In the genomic region with DNA sequence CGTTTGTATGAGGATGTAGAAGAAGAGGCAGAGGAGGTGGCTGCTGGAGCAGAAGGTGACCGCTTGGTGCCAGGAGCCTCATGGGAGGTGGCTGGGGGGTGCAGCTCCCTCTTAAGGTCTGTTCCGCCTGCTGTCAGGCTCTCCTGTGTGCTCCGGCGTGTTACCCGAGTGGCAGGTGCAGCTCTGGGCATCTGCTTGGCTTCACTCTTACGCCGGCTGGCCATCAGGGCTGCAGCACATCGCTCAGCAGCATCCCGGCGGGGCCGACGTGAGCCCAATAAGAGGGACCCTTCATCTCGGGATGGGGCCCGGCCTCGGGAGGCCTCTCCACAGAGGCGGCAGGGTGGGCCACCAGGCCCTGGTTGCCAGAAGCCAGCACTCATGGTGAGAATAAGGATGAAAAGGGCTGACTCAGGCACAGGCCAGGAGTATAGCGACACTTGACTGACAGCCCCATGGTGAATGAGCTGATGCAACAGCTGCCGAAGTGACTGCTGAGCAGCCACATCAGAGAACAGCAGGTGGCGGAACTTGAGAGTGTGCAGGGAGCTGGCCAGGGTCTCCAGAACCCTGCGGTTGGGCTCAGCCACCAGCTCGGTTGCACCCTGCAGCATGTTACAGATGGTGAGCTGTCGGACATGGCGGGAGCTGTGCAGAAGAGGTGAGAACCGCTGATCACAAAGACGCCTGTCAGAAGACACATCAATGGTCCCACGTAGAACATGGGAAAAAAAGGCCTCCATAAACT, we compare ENCODE assay signal across 10 cellular contexts. TPM values are rescaled to one million over a fixed set of nuclear protein-coding genes. Genes with fewer than 3 reads are reported as not detected.
A peak's percentile ranks its signal among the peaks of the same experiment; 100 is the strongest.
DNase-seq lines count a peak whose midpoint lies in the region; ATAC-seq, FAIRE-seq and TF ChIP-seq lines count a peak whose summit lies in the region.
"Had no signal": no experiment of that assay in that cellular context is flagged by ENCODE, and none has a peak within 500 bp of the region (broad histone marks: within the 10 kb centered on the region; RNA-seq: fewer than 3 reads in every experiment).

No MANE protein-coding gene starts in this region.

- H3K4me2 ChIP-seq in BLaER1 = no peak overlapping the region
- H3K4me2 ChIP-seq in HepG2 (ENCODE audit: low read depth, low read length) = no peak overlapping the region
- H3K4me2 ChIP-seq: KMS-11 had no signal

- H3K9me3 ChIP-seq in BLaER1 = no peaks in the 10 kb centered on the region
- H3K9me3 ChIP-seq in HepG2 (ENCODE audit: low read length) = no peaks in the 10 kb centered on the region

- POLR2A ChIA-PET in activated CD8-positive, alpha-beta T cell treated with anti-CD3 and anti-CD28 coated beads, Interleukin-2, amount 10 ng/mL, durations not matched to agents 7 days and 5 days (lab: Charles Lee) = interaction anchor here (0.8 to 2.4 kb wide), 5 partner anchors 9 to 18 kb away, joined by 3 to 19 read pairs (median 9); partner anchors contain the start of genes LRRC41 and UQCRH
- POLR2A ChIA-PET in HepG2 (lab: Yijun Ruan, JAX) = no interaction called here

- H3K79me2 ChIP-seq in HepG2 (ENCODE audit: insufficient read depth, low read length) = no peaks in the 10 kb centered on the region

- in situ Hi-C loops in HepG2 (cut with HindIII; ENCODE audit: extremely low pct_ligation_motif_present, low pct_unique_long_range_greater_than_20kb) = no loop called here

- FAIRE-seq in HepG2 (lab: Jason Lieb, UNC) = no peak
- FAIRE-seq: colon had no signal

- peaks cover 46% of the 10 kb centered on the region for H4K20me1 ChIP-seq in BLaER1
- H4K20me1 ChIP-seq in HepG2 (ENCODE audit: insufficient read depth, low read length) = no peaks in the 10 kb centered on the region; the same call in 1 of the 2 replicates

- WGBS in HepG2 (ENCODE audit: low lambda C conversion rate) = 95% methylated on average over 21 of the region's 27 CpGs

- no peak for TF ChIP-seq CTCF in HepG2 (CRISPR knock-in tag; IDR thresholded peaks at IDR 0.05)

- H3K4me1 ChIP-seq in BLaER1 (no peaks in the 10 kb centered on the region), HepG2 (ENCODE audit: insufficient read depth, low read length) (no peaks in the 10 kb centered on the region)

- no peaks in the 10 kb centered on the region for H3K9me3 Mint-ChIP-seq in activated CD8-positive, alpha-beta T cell treated with anti-CD3 and anti-CD28 coated beads, Interleukin-2, amount 10 ng/mL, durations not matched to agents 7 days and 5 days (ENCODE audit: insufficient read depth)

- no peak overlapping the region for H2AFZ ChIP-seq in HepG2 (ENCODE audit: low read length)

- TF ChIP-seq EP300 in HepG2 (IDR thresholded peaks at IDR 0.05; ENCODE audit: low read depth in 2 of 2, low read length in 2 of 2) (no peak), HepG2 (CRISPR knock-in tag; IDR thresholded peaks at IDR 0.05; ENCODE audit: borderline replicate concordance) (no peak)

- intact Hi-C loops in HepG2 (cut with micrococcal nuclease; ENCODE audit: unreplicated experiment) = no loop called here

- TF ChIP-seq RAD21 in HepG2 (CRISPR knock-in tag; IDR thresholded peaks at IDR 0.05) = no peak

- 0 out of 2 replicates have a peak overlapping the region, but pooled peaks have one; percentile 26 for H3K27ac ChIP-seq in BLaER1
- no peak overlapping the region for H3K27ac ChIP-seq in HepG2 (ENCODE audit: extremely low read length, insufficient read depth, low read length)
- H3K27ac ChIP-seq: KMS-11 had no signal

- H3K27me3 ChIP-seq in BLaER1 (no peaks in the 10 kb centered on the region), HepG2 (ENCODE audit: control insufficient read depth in 1 of 2, insufficient read depth in 2 of 2, low read length in 2 of 2) (no peaks in the 10 kb centered on the region)

- H3K9ac ChIP-seq in BLaER1 (no peak overlapping the region), HepG2 (ENCODE audit: insufficient read depth, low read depth, low read length) (no peak overlapping the region)
- H3K9ac ChIP-seq: KMS-11 had no signal

- H3K4me3 Mint-ChIP-seq in activated CD8-positive, alpha-beta T cell treated with anti-CD3 and anti-CD28 coated beads, Interleukin-2, amount 10 ng/mL, durations not matched to agents 7 days and 5 days = no peak overlapping the region

- peak overlapping the region; percentile 79 for H3K27ac Mint-ChIP-seq in activated CD8-positive, alpha-beta T cell treated with anti-CD3 and anti-CD28 coated beads, Interleukin-2, amount 10 ng/mL, durations not matched to agents 7 days and 5 days

- CTCF ChIA-PET in activated CD8-positive, alpha-beta T cell treated with anti-CD3 and anti-CD28 coated beads, Interleukin-2, amount 10 ng/mL, durations not matched to agents 7 days and 5 days (lab: Charles Lee) = interaction anchor here (0.6 to 2.1 kb wide), 5 partner anchors 8 to 62 kb away, joined by 3 to 11 read pairs (median 6); partner anchors contain the start of gene NSUN4
- CTCF ChIA-PET in HepG2 (lab: Yijun Ruan, JAX; ENCODE audit: low intra/inter-chr PET ratio, low total read pairs) = no interaction called here

- peaks cover 55% of the 10 kb centered on the region for H3K36me3 Mint-ChIP-seq in activated CD8-positive, alpha-beta T cell treated with anti-CD3 and anti-CD28 coated beads, Interleukin-2, amount 10 ng/mL, durations not matched to agents 7 days and 5 days (ENCODE audit: low read depth)

- H3K27me3 Mint-ChIP-seq in activated CD8-positive, alpha-beta T cell treated with anti-CD3 and anti-CD28 coated beads, Interleukin-2, amount 10 ng/mL, durations not matched to agents 7 days and 5 days (ENCODE audit: low read depth) = no peaks in the 10 kb centered on the region

- H3K36me3 ChIP-seq in BLaER1 (peaks cover 98% of the 10 kb centered on the region), HepG2 (replicated peaks in 1 of 2; ENCODE audit: control insufficient read depth in 1 of 2, insufficient read depth in 2 of 2, low read length in 2 of 2) (peaks cover 19 to 38% of the 10 kb centered on the region in 2 experiments)

- ATAC-seq in activated CD8-positive, alpha-beta T cell treated with anti-CD3 and anti-CD28 coated beads, Interleukin-2, amount 10 ng/mL, durations not matched to agents 7 days and 5 days = peak; percentile 82
- ATAC-seq in HepG2 (peak; percentile 44), HG02973 (IDR thresholded peaks at IDR 0.05; ENCODE audit: unreplicated experiment) (no peak), GM19035 (IDR thresholded peaks at IDR 0.05; ENCODE audit: unreplicated experiment) (no peak)

- 0 out of 4 replicates have a peak, but pooled peaks of 1 of the 2 experiments have one; percentile 17 for TF ChIP-seq POLR2A in HepG2 (IDR thresholded peaks at IDR 0.05; ENCODE audit: insufficient read depth in 1 of 2, low read depth in 2 of 2, low read length in 2 of 2)

- no TSS peak for BruUV-seq in HepG2 (replicated peaks; lab: Mats Ljungman, UMichigan)

- H3K4me3 ChIP-seq in BLaER1 (no peak overlapping the region), HepG2 (replicated peaks in 1 of 3; ENCODE audit: insufficient read depth in 1 of 3, low read depth in 2 of 3, low read length in 3 of 3) (no peak overlapping the region)

- H3K4me1 Mint-ChIP-seq in activated CD8-positive, alpha-beta T cell treated with anti-CD3 and anti-CD28 coated beads, Interleukin-2, amount 10 ng/mL, durations not matched to agents 7 days and 5 days (ENCODE audit: low read depth) = peaks cover 32% of the 10 kb centered on the region

- DNase-seq in NCI-H1417 treated with DMSO at 0.1 percent for 48 hours (lab: John Stamatoyannopoulos, UW) (peak; percentile 15), HepG2 (ENCODE audit: low spot score) (no peak), SW 1271 (lab: John Stamatoyannopoulos, UW) (no peak), hepatic stellate cell (ENCODE audit: low spot score) (no peak)
- peak; percentile 66 for DNase-seq in activated CD8-positive, alpha-beta T cell treated with anti-CD3 and anti-CD28 coated beads, Interleukin-2, amount 10 ng/mL, durations not matched to agents 7 days and 5 days

RNA-seq across cellular contexts. Expression of gene LRRC41, which starts 17.5 kb away (rescaled TPM):
- 10 to 100 TPM; 32.6 to 33.9 TPM for total RNA-seq in activated CD8-positive, alpha-beta T cell treated with anti-CD3 and anti-CD28 coated beads, Interleukin-2, amount 10 ng/mL, durations not matched to agents 7 days and 5 days
- total RNA-seq in HepG2 (2016; rRNA removed; fragmentation: Illumina TruSeq; extraction: Trizol) = 51.9 and 53.6 TPM in 2 replicates
- 8.7 and 10.1 TPM in 2 replicates for total RNA-seq in HepG2 (2016; cell fraction: cytosol; rRNA removed; fragmentation: Illumina TruSeq; extraction: Trizol; ENCODE audit: low read depth)
- 44.9 and 54.0 TPM in 2 replicates for total RNA-seq in HepG2 (2016; cell fraction: insoluble cytoplasmic fraction; rRNA removed; fragmentation: Illumina TruSeq; extraction: Trizol)
- 22.7 and 23.9 TPM in 2 replicates for total RNA-seq in HepG2 (2016; cell fraction: membrane; rRNA removed; fragmentation: Illumina TruSeq; extraction: Trizol)
- 37.9 and 43.3 TPM in 2 replicates for total RNA-seq in HepG2 (2016; cell fraction: nucleus; rRNA removed; fragmentation: Illumina TruSeq; extraction: Trizol)
- polyA plus RNA-seq in HepG2 (2011; rRNA removed) = 48.1 and 64.1 TPM in 2 replicates
- polyA plus RNA-seq in HepG2 (2011; cell fraction: cytosol; rRNA removed) = 44.5 and 50.8 TPM in 2 replicates
- polyA plus RNA-seq in HepG2 (2011; cell fraction: nucleus; rRNA removed) = 63.0 and 69.0 TPM in 2 replicates
- 28.1 and 28.9 TPM in 2 replicates for polyA plus RNA-seq in HepG2 (2012)
- polyA plus RNA-seq in HepG2 (2016; cell fraction: cytosol; fragmentation: Illumina TruSeq; extraction: Trizol; ENCODE audit: low read depth) = 5.9 and 6.3 TPM in 2 replicates
- polyA plus RNA-seq in HepG2 (2016; cell fraction: insoluble cytoplasmic fraction; fragmentation: Illumina TruSeq; extraction: Trizol; ENCODE audit: low read depth) = 40.8 and 53.0 TPM in 2 replicates
- polyA plus RNA-seq in HepG2 (2016; cell fraction: membrane; fragmentation: Illumina TruSeq; extraction: Trizol; ENCODE audit: low read depth) = 13.1 and 15.2 TPM in 2 replicates
- 60.2 and 64.7 TPM in 2 replicates for polyA plus RNA-seq in HepG2 (2016; cell fraction: nucleus; fragmentation: Illumina TruSeq; extraction: Trizol; ENCODE audit: insufficient read depth, low read depth)
- polyA minus RNA-seq in HepG2 (2011; rRNA and poly(A)+ RNA removed; ENCODE audit: low replicate concordance) = 54.6 and 133 TPM in 2 replicates
- polyA minus RNA-seq in HepG2 (2011; cell fraction: cytosol; rRNA and poly(A)+ RNA removed) = 44.0 and 45.3 TPM in 2 replicates
- 36.3 and 42.6 TPM in 2 replicates for polyA minus RNA-seq in HepG2 (2011; cell fraction: nucleus; rRNA and poly(A)+ RNA removed)

RNA-seq across cellular contexts. Expression of gene UQCRH, which starts 17.6 kb away (rescaled TPM):
- 100 to 1,000 TPM; 333 to 343 TPM for total RNA-seq in activated CD8-positive, alpha-beta T cell treated with anti-CD3 and anti-CD28 coated beads, Interleukin-2, amount 10 ng/mL, durations not matched to agents 7 days and 5 days
- total RNA-seq in HepG2 (2016; rRNA removed; fragmentation: Illumina TruSeq; extraction: Trizol) = 556 and 776 TPM in 2 replicates
- total RNA-seq in HepG2 (2016; cell fraction: cytosol; rRNA removed; fragmentation: Illumina TruSeq; extraction: Trizol; ENCODE audit: low read depth) = 326 and 342 TPM in 2 replicates
- total RNA-seq in HepG2 (2016; cell fraction: insoluble cytoplasmic fraction; rRNA removed; fragmentation: Illumina TruSeq; extraction: Trizol) = 557 and 814 TPM in 2 replicates
- 684 and 739 TPM in 2 replicates for total RNA-seq in HepG2 (2016; cell fraction: membrane; rRNA removed; fragmentation: Illumina TruSeq; extraction: Trizol)
- 202 and 207 TPM in 2 replicates for total RNA-seq in HepG2 (2016; cell fraction: nucleus; rRNA removed; fragmentation: Illumina TruSeq; extraction: Trizol)
- 389 and 548 TPM in 2 replicates for polyA plus RNA-seq in HepG2 (2011; rRNA removed)
- 498 and 858 TPM in 2 replicates for polyA plus RNA-seq in HepG2 (2011; cell fraction: cytosol; rRNA removed)
- polyA plus RNA-seq in HepG2 (2011; cell fraction: nucleus; rRNA removed) = 97.1 and 129 TPM in 2 replicates
- 542 and 600 TPM in 2 replicates for polyA plus RNA-seq in HepG2 (2012)
- 372 and 389 TPM in 2 replicates for polyA plus RNA-seq in HepG2 (2016; cell fraction: cytosol; fragmentation: Illumina TruSeq; extraction: Trizol; ENCODE audit: low read depth)
- 673 and 752 TPM in 2 replicates for polyA plus RNA-seq in HepG2 (2016; cell fraction: insoluble cytoplasmic fraction; fragmentation: Illumina TruSeq; extraction: Trizol; ENCODE audit: low read depth)
- polyA plus RNA-seq in HepG2 (2016; cell fraction: membrane; fragmentation: Illumina TruSeq; extraction: Trizol; ENCODE audit: low read depth) = 615 and 634 TPM in 2 replicates
- 308 and 323 TPM in 2 replicates for polyA plus RNA-seq in HepG2 (2016; cell fraction: nucleus; fragmentation: Illumina TruSeq; extraction: Trizol; ENCODE audit: insufficient read depth, low read depth)
- polyA minus RNA-seq in HepG2 (2011; rRNA and poly(A)+ RNA removed; ENCODE audit: low replicate concordance) = 40.3 and 86.2 TPM in 2 replicates
- 75.1 and 87.3 TPM in 2 replicates for polyA minus RNA-seq in HepG2 (2011; cell fraction: cytosol; rRNA and poly(A)+ RNA removed)
- polyA minus RNA-seq in HepG2 (2011; cell fraction: nucleus; rRNA and poly(A)+ RNA removed) = 50.6 and 82.3 TPM in 2 replicates

RNA-seq across cellular contexts. Expression of gene RAD54L, which starts 38.3 kb away (rescaled TPM):
- 10 to 100 TPM; 59.3 to 63.9 TPM for total RNA-seq in activated CD8-positive, alpha-beta T cell treated with anti-CD3 and anti-CD28 coated beads, Interleukin-2, amount 10 ng/mL, durations not matched to agents 7 days and 5 days
- total RNA-seq in HepG2 (2016; rRNA removed; fragmentation: Illumina TruSeq; extraction: Trizol) = 30.0 and 30.1 TPM in 2 replicates
- 6.0 and 6.4 TPM in 2 replicates for total RNA-seq in HepG2 (2016; cell fraction: cytosol; rRNA removed; fragmentation: Illumina TruSeq; extraction: Trizol; ENCODE audit: low read depth)
- total RNA-seq in HepG2 (2016; cell fraction: insoluble cytoplasmic fraction; rRNA removed; fragmentation: Illumina TruSeq; extraction: Trizol) = 25.4 and 26.8 TPM in 2 replicates
- 16.3 and 17.5 TPM in 2 replicates for total RNA-seq in HepG2 (2016; cell fraction: membrane; rRNA removed; fragmentation: Illumina TruSeq; extraction: Trizol)
- total RNA-seq in HepG2 (2016; cell fraction: nucleus; rRNA removed; fragmentation: Illumina TruSeq; extraction: Trizol) = 30.2 and 34.5 TPM in 2 replicates
- 8.1 and 10.2 TPM in 2 replicates for polyA plus RNA-seq in HepG2 (2011; rRNA removed)
- 3.9 and 7.1 TPM in 2 replicates for polyA plus RNA-seq in HepG2 (2011; cell fraction: cytosol; rRNA removed)
- 30.4 and 45.7 TPM in 2 replicates for polyA plus RNA-seq in HepG2 (2011; cell fraction: nucleus; rRNA removed)
- polyA plus RNA-seq in HepG2 (2012) = 4.8 and 8.9 TPM in 2 replicates
- polyA plus RNA-seq in HepG2 (2016; cell fraction: cytosol; fragmentation: Illumina TruSeq; extraction: Trizol; ENCODE audit: low read depth) = 3.8 TPM in 2 replicates
- polyA plus RNA-seq in HepG2 (2016; cell fraction: insoluble cytoplasmic fraction; fragmentation: Illumina TruSeq; extraction: Trizol; ENCODE audit: low read depth) = 26.5 and 31.7 TPM in 2 replicates
- 6.5 and 9.4 TPM in 2 replicates for polyA plus RNA-seq in HepG2 (2016; cell fraction: membrane; fragmentation: Illumina TruSeq; extraction: Trizol; ENCODE audit: low read depth)
- polyA plus RNA-seq in HepG2 (2016; cell fraction: nucleus; fragmentation: Illumina TruSeq; extraction: Trizol; ENCODE audit: insufficient read depth, low read depth) = 84.2 and 90.7 TPM in 2 replicates
- 10.8 and 28.0 TPM in 2 replicates for polyA minus RNA-seq in HepG2 (2011; rRNA and poly(A)+ RNA removed; ENCODE audit: low replicate concordance)
- 5.3 and 6.1 TPM in 2 replicates for polyA minus RNA-seq in HepG2 (2011; cell fraction: cytosol; rRNA and poly(A)+ RNA removed)
- 8.3 and 15.1 TPM in 2 replicates for polyA minus RNA-seq in HepG2 (2011; cell fraction: nucleus; rRNA and poly(A)+ RNA removed)

RNA-seq across cellular contexts. Expression of gene NSUN4, which starts 54.7 kb away (rescaled TPM):
- total RNA-seq in activated CD8-positive, alpha-beta T cell treated with anti-CD3 and anti-CD28 coated beads, Interleukin-2, amount 10 ng/mL, durations not matched to agents 7 days and 5 days = 10 to 100 TPM; 22.3 to 22.5 TPM
- total RNA-seq in HepG2 (2016; rRNA removed; fragmentation: Illumina TruSeq; extraction: Trizol) = 23.5 and 27.1 TPM in 2 replicates
- total RNA-seq in HepG2 (2016; cell fraction: cytosol; rRNA removed; fragmentation: Illumina TruSeq; extraction: Trizol; ENCODE audit: low read depth) = 1.7 and 2.5 TPM in 2 replicates
- 22.9 and 26.3 TPM in 2 replicates for total RNA-seq in HepG2 (2016; cell fraction: insoluble cytoplasmic fraction; rRNA removed; fragmentation: Illumina TruSeq; extraction: Trizol)
- 6.1 and 6.8 TPM in 2 replicates for total RNA-seq in HepG2 (2016; cell fraction: membrane; rRNA removed; fragmentation: Illumina TruSeq; extraction: Trizol)
- 15.4 and 15.9 TPM in 2 replicates for total RNA-seq in HepG2 (2016; cell fraction: nucleus; rRNA removed; fragmentation: Illumina TruSeq; extraction: Trizol)
- 21.5 and 24.0 TPM in 2 replicates for polyA plus RNA-seq in HepG2 (2011; rRNA removed)
- polyA plus RNA-seq in HepG2 (2011; cell fraction: cytosol; rRNA removed) = 27.6 and 30.4 TPM in 2 replicates
- polyA plus RNA-seq in HepG2 (2011; cell fraction: nucleus; rRNA removed) = 14.3 and 18.3 TPM in 2 replicates
- polyA plus RNA-seq in HepG2 (2012) = 15.8 and 20.3 TPM in 2 replicates
- 1.5 and 1.8 TPM in 2 replicates for polyA plus RNA-seq in HepG2 (2016; cell fraction: cytosol; fragmentation: Illumina TruSeq; extraction: Trizol; ENCODE audit: low read depth)
- 18.9 and 21.3 TPM in 2 replicates for polyA plus RNA-seq in HepG2 (2016; cell fraction: insoluble cytoplasmic fraction; fragmentation: Illumina TruSeq; extraction: Trizol; ENCODE audit: low read depth)
- polyA plus RNA-seq in HepG2 (2016; cell fraction: membrane; fragmentation: Illumina TruSeq; extraction: Trizol; ENCODE audit: low read depth) = 3.4 and 4.0 TPM in 2 replicates
- 14.9 and 17.2 TPM in 2 replicates for polyA plus RNA-seq in HepG2 (2016; cell fraction: nucleus; fragmentation: Illumina TruSeq; extraction: Trizol; ENCODE audit: insufficient read depth, low read depth)
- 146 and 163 TPM in 2 replicates for polyA minus RNA-seq in HepG2 (2011; rRNA and poly(A)+ RNA removed; ENCODE audit: low replicate concordance)
- 15.6 and 17.8 TPM in 2 replicates for polyA minus RNA-seq in HepG2 (2011; cell fraction: cytosol; rRNA and poly(A)+ RNA removed)
- polyA minus RNA-seq in HepG2 (2011; cell fraction: nucleus; rRNA and poly(A)+ RNA removed) = 21.8 and 25.9 TPM in 2 replicates

Comparison
In these comparisons a context has a peak if more than half of its experiments do, and no peak if none do; other contexts are left out.
1. DNase-seq: peak in NCI-H1417 treated with DMSO at 0.1 percent for 48 hours (single experiment) and activated CD8-positive, alpha-beta T cell treated with anti-CD3 and anti-CD28 coated beads, Interleukin-2, amount 10 ng/mL, durations not matched to agents 7 days and 5 days (single experiment); none in HepG2 (single experiment), SW 1271 (0 of 2) and hepatic stellate cell (single experiment).
2. ATAC-seq: peak in activated CD8-positive, alpha-beta T cell treated with anti-CD3 and anti-CD28 coated beads, Interleukin-2, amount 10 ng/mL, durations not matched to agents 7 days and 5 days (single experiment) and HepG2 (single experiment); none in HG02973 (single experiment) and GM19035 (single experiment).